In the genomic region with DNA sequence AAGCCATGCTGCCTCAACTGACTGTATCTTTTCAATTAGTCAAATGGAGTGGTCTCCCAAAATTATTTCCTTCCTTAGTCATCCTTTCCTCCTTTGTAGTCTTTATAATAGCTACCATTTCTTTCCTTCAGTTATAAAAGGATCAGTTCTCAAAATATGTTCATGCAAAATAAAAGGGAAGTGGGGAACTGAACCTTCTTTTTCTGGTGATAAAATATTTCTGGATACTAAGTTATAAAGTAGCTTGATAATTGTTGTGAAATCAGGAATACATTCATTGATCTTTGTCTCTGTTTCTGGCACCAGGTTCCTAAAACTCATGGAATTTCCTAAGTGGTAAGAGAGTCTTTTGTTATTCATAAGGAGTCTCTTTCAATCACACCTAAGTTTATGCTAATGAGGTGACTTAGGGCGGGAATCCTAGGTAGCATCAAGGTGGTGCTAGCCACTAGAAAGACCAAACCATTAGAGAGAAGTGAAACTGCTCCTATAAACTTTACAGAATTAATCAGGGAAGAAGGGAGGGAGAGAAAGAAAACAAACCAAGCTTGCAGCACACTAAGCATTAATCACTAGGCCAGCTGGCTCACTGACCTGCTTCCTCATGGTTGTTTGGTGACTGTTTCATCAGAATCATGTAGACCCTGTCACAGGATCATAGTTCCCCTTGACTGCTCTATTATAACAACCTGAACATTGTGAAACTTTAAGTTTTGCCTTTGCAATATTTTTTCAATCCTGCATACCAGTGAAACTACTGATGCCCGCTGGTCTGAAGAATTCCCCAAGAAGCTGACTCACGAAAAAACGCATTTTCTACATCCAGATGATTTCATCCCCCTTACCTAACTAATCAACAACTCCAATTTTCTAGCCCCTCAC, we compare ENCODE assay signal across 8 cellular contexts.
DNase-seq lines count a peak whose midpoint lies in the region; ATAC-seq and TF ChIP-seq lines count a peak whose summit lies in the region.

No MANE protein-coding gene starts in this region.

- H3K9me2 ChIP-seq in PC-3 (replicated peaks; ENCODE audit: low read length) = no peaks in the 10 kb centered on the region

- H3K36me3 ChIP-seq in PC-3 (ENCODE audit: low read depth, low read length) (no peaks in the 10 kb centered on the region), osteoblast (ENCODE audit: insufficient read depth, low read length) (no peaks in the 10 kb centered on the region)

- H3K4me2 ChIP-seq in PC-3 (ENCODE audit: low read length) = 0 out of 2 replicates have a peak overlapping the region, but pooled peaks have one; percentile 29
- peak overlapping the region; percentile 78 for H3K4me2 ChIP-seq in osteoblast (ENCODE audit: insufficient read depth, low read length)

- no peaks in the 10 kb centered on the region for H3K27me3 ChIP-seq in PC-3 (ENCODE audit: low read length)
- H3K27me3 ChIP-seq in osteoblast (ENCODE audit: insufficient read depth, low read length) = no peaks in the 10 kb centered on the region

- peaks cover 10% of the 10 kb centered on the region for H3K4me1 ChIP-seq in PC-3 (ENCODE audit: insufficient read depth, low read length)
- H3K4me1 ChIP-seq in osteoblast (ENCODE audit: insufficient read depth, low read length) = peaks cover 25% of the 10 kb centered on the region

- TF ChIP-seq CTCF in PC-3 (conservative IDR thresholded peaks at IDR 0.05; ENCODE audit: low read depth, low read length) = no peak
- no peak for TF ChIP-seq CTCF in fibroblast of mammary gland (conservative IDR thresholded peaks at IDR 0.05; ENCODE audit: control insufficient read depth, insufficient read depth, low read depth, low read length)
- TF ChIP-seq CTCF in osteoblast (IDR thresholded peaks at IDR 0.05; ENCODE audit: extremely low read depth, low read depth, low read length) = no peak
- TF ChIP-seq CTCF in GM10248 (IDR thresholded peaks at IDR 0.05; ENCODE audit: control extremely low read depth, extremely low read depth, low read depth, missing control alignments) = no peak

- 0 out of 2 replicates have a peak, but pooled peaks cover 3% of the 10 kb centered on the region for H3K9me3 ChIP-seq in PC-3 (ENCODE audit: low read length)
- H3K9me3 ChIP-seq in osteoblast (ENCODE audit: low read depth, low read length) = no peaks in the 10 kb centered on the region

- no peak overlapping the region for H3K9ac ChIP-seq in PC-3 (ENCODE audit: low read length)

- H3F3A ChIP-seq in PC-3 (ENCODE audit: low read length, unreplicated experiment) = no peaks in the 10 kb centered on the region

- no peak overlapping the region for H3K4me3 ChIP-seq in PC-3 (ENCODE audit: low read length)
- H3K4me3 ChIP-seq in fibroblast of mammary gland (ENCODE audit: control insufficient read depth, low read depth, low read length) = no peak overlapping the region
- H3K4me3 ChIP-seq in osteoblast (ENCODE audit: insufficient read depth, low read length) = peak overlapping the region; percentile 35

- no peak overlapping the region for H3K27ac ChIP-seq in PC-3 (ENCODE audit: low read length)
- peak overlapping the region; percentile 91 for H3K27ac ChIP-seq in osteoblast (ENCODE audit: low read depth, low read length)

- DNase-seq in EH (ENCODE audit: low read depth) (peak; percentile 81), PC-3 (peak; percentile 81), fibroblast of mammary gland (ENCODE audit: low read depth) (peak; percentile 100), osteoblast (ENCODE audit: insufficient read length, low spot score, missing footprints) (peak; percentile 46), OCI-M1 (lab: John Stamatoyannopoulos, UW) (no peak), GM10248 (ENCODE audit: extremely low spot score) (no peak)

- CTCF ChIA-PET in PC-3 (lab: Charles Lee) (no interaction called here), GM10248 (lab: Yijun Ruan, JAX) (interaction anchor here (1.5 kb wide), 1 partner anchor 17 kb away, joined by 6 read pairs; no protein-coding TSS in a partner anchor)

- H2AFZ ChIP-seq in PC-3 (ENCODE audit: low read length) (no peak overlapping the region), osteoblast (ENCODE audit: low read length) (peak overlapping the region; percentile 55)

- no TSS peak for BruUV-seq in PC-3 (replicated peaks; lab: Mats Ljungman, UMichigan)

- intact Hi-C loops in PC-3 (cut with micrococcal nuclease) = no loop called here

- H4K20me1 ChIP-seq in PC-3 (ENCODE audit: low read length) = no peaks in the 10 kb centered on the region
- H4K20me1 ChIP-seq in osteoblast (ENCODE audit: insufficient read depth, low read length) = no peaks in the 10 kb centered on the region

- ATAC-seq in PC-3 = peak; percentile 85
- ATAC-seq in GM19328 (IDR thresholded peaks at IDR 0.05; ENCODE audit: unreplicated experiment) = no peak
- no peak for ATAC-seq in GM19023 (IDR thresholded peaks at IDR 0.05; ENCODE audit: unreplicated experiment)

- H3K79me2 ChIP-seq in PC-3 (ENCODE audit: low read length) (no peaks in the 10 kb centered on the region), osteoblast (ENCODE audit: insufficient read depth, low read length) (no peaks in the 10 kb centered on the region)

- POLR2A ChIA-PET in PC-3 (lab: Charles Lee; ENCODE audit: unreplicated experiment) (interaction anchor here (0.5 kb wide), 1 partner anchor 79 kb away, joined by 5 read pairs; no protein-coding TSS in a partner anchor), GM10248 (lab: Yijun Ruan, JAX) (no interaction called here)

Comparison
In these comparisons a context has a peak if more than half of its experiments do, and no peak if none do; other contexts are left out.
1. DNase-seq: peak in EH (single experiment), PC-3 (single experiment), fibroblast of mammary gland (single experiment) and osteoblast (single experiment); none in OCI-M1 (single experiment) and GM10248 (single experiment).